In genomic region chr19:49807174-49807830, GRCh38 we compare ENCODE assay signal across 16 cellular contexts. TPM values are rescaled to one million over a fixed set of nuclear protein-coding genes. Genes with fewer than 3 reads are reported as not detected.
DNase-seq lines count a peak whose midpoint lies in the region; ATAC-seq and TF ChIP-seq lines count a peak whose summit lies in the region.
"Had no signal": no experiment of that assay in that cellular context is flagged by ENCODE, and none has a peak within 500 bp of the region (broad histone marks: within the 10 kb centered on the region; RNA-seq: fewer than 3 reads in every experiment).

No MANE protein-coding gene starts in this region.

- H3K36me3 ChIP-seq in CD4-positive, CD25-positive, alpha-beta regulatory T cell (ENCODE audit: control insufficient read depth, insufficient read depth, low read length) = peaks cover 14% of the 10 kb centered on the region
- H3K36me3 ChIP-seq in mesenchymal stem cell (ENCODE audit: control insufficient read depth in 1 of 2, insufficient read depth in 2 of 2, low read depth in 1 of 2, low read length in 2 of 2) (peaks cover 54 to 67% of the 10 kb centered on the region in 2 experiments), trophoblast cell (ENCODE audit: control insufficient read depth in 1 of 2, insufficient read depth in 2 of 2, low read length in 2 of 2) (peaks cover 40 to 47% of the 10 kb centered on the region in 2 experiments), colonic mucosa (no peaks in the 10 kb centered on the region)

- 94% methylated on average over 14 of the region's 14 CpGs for WGBS in mesenchymal stem cell
- no CpG with 5 or more reads among the region's 14 CpGs for WGBS in trophoblast cell (ENCODE audit: extremely low coverage, insufficient coverage, insufficient read length)

- no peak overlapping the region for H3K4me3 ChIP-seq in CD4-positive, CD25-positive, alpha-beta regulatory T cell (ENCODE audit: low read depth, low read length)
- H3K4me3 ChIP-seq in mesenchymal stem cell (ENCODE audit: insufficient read depth in 1 of 2, low read depth in 1 of 2, low read length in 2 of 2) (no peak overlapping the region), trophoblast cell (ENCODE audit: low read depth, low read length) (no peak overlapping the region), colonic mucosa (no peak overlapping the region)
- H3K4me3 ChIP-seq: esophagus squamous epithelium, right atrium auricular region had no signal

- H3K9ac ChIP-seq in mesenchymal stem cell (ENCODE audit: low read length) = no peak overlapping the region
- no peak overlapping the region for H3K9ac ChIP-seq in trophoblast cell (ENCODE audit: low read length)
- no peak overlapping the region for H3K9ac ChIP-seq in colonic mucosa (ENCODE audit: low read depth in 2 of 2, low read length in 2 of 2)

- no peaks in the 10 kb centered on the region for H3K27me3 Mint-ChIP-seq in CD4-positive, CD25-positive, alpha-beta regulatory T cell
- H3K27me3 Mint-ChIP-seq in IgD-negative memory B cell (no peaks in the 10 kb centered on the region), T-helper 17 cell (no peaks in the 10 kb centered on the region)

- no peak overlapping the region for H2BK12ac ChIP-seq in mesenchymal stem cell (ENCODE audit: low read length in 2 of 2)
- no peak overlapping the region for H2BK12ac ChIP-seq in trophoblast cell (ENCODE audit: low read length)

- H4K91ac ChIP-seq in mesenchymal stem cell (ENCODE audit: low read length) (peak overlapping the region; percentile 8), trophoblast cell (ENCODE audit: low read depth, low read length) (no peak overlapping the region)

- no peak overlapping the region for H4K12ac ChIP-seq in trophoblast cell (ENCODE audit: low read depth, low read length)

- peak overlapping the region in 2 of 3 donors; percentile 14 to 73 for H3K27ac Mint-ChIP-seq in CD4-positive, CD25-positive, alpha-beta regulatory T cell
- peak overlapping the region; percentile 90 to 97 (median 97) for H3K27ac Mint-ChIP-seq in IgD-negative memory B cell
- H3K27ac Mint-ChIP-seq in T-helper 17 cell = peak overlapping the region; percentile 88

- H3K14ac ChIP-seq in mesenchymal stem cell (ENCODE audit: low read length in 2 of 2) (no peak overlapping the region), trophoblast cell (ENCODE audit: low read length) (no peak overlapping the region)

- no peaks in the 10 kb centered on the region for H3K9me3 Mint-ChIP-seq in CD4-positive, CD25-positive, alpha-beta regulatory T cell
- no peaks in the 10 kb centered on the region for H3K9me3 Mint-ChIP-seq in IgD-negative memory B cell
- H3K9me3 Mint-ChIP-seq: mesothelial cell of epicardium had no signal

- H2AFZ ChIP-seq in mesenchymal stem cell (ENCODE audit: low read depth, low read length) (no peak overlapping the region), trophoblast cell (ENCODE audit: insufficient read depth, low read length, poor library complexity) (no peak overlapping the region)

- no peak overlapping the region for H2AK5ac ChIP-seq in mesenchymal stem cell (ENCODE audit: low read length, severe bottlenecking)
- no peak overlapping the region for H2AK5ac ChIP-seq in trophoblast cell (ENCODE audit: low read length)

- peaks cover 6% of the 10 kb centered on the region for H3K79me1 ChIP-seq in mesenchymal stem cell (replicated peaks; ENCODE audit: low read length, poor library complexity, severe bottlenecking)
- peaks cover 4% of the 10 kb centered on the region for H3K79me1 ChIP-seq in trophoblast cell (ENCODE audit: low read length)

- no peak overlapping the region for H3K27ac ChIP-seq in CD4-positive, CD25-positive, alpha-beta regulatory T cell (ENCODE audit: insufficient read depth, low read length, poor library complexity, severe bottlenecking)
- no peak overlapping the region for H3K27ac ChIP-seq in mesenchymal stem cell (ENCODE audit: low read length, poor library complexity, severe bottlenecking)
- no peak overlapping the region for H3K27ac ChIP-seq in trophoblast cell (ENCODE audit: low read depth, low read length)
- no peak overlapping the region for H3K27ac ChIP-seq in colonic mucosa

- H3K4me1 ChIP-seq in CD4-positive, CD25-positive, alpha-beta regulatory T cell (ENCODE audit: control insufficient read depth, insufficient read depth, low read length, poor library complexity, severe bottlenecking) = peaks cover 17% of the 10 kb centered on the region
- peaks cover 14% of the 10 kb centered on the region for H3K4me1 ChIP-seq in mesenchymal stem cell (ENCODE audit: control insufficient read depth, insufficient read depth, low read depth, low read length)
- H3K4me1 ChIP-seq in trophoblast cell (ENCODE audit: control insufficient read depth in 1 of 2, insufficient read depth in 2 of 2, low read length in 2 of 2) = peaks cover 5 to 10% of the 10 kb centered on the region in 2 experiments
- H3K4me1 ChIP-seq in colonic mucosa = no peaks in the 10 kb centered on the region

- H3K4me1 Mint-ChIP-seq in CD4-positive, CD25-positive, alpha-beta regulatory T cell = peaks cover 0 to 29% (median 11%) of the 10 kb centered on the region in 4 donors
- H3K4me1 Mint-ChIP-seq in IgD-negative memory B cell (peaks cover 11 to 20% (median 15%) of the 10 kb centered on the region in 3 donors), T-helper 17 cell (peaks cover 22% of the 10 kb centered on the region)

- ATAC-seq in CD4-positive, CD25-positive, alpha-beta regulatory T cell (ENCODE audit: low read depth in 2 of 2) = no peak
- no peak for ATAC-seq in T-helper 17 cell
- ATAC-seq: activated CD4-positive, CD25-positive, alpha-beta regulatory T cell treated with anti-CD3 and anti-CD28 coated beads, Interleukin-2, amount 50 U/mL, for 24 hours; HCT116 had no signal

- TF ChIP-seq CTCF in colonic mucosa (IDR thresholded peaks at IDR 0.05) = no peak

- H2BK15ac ChIP-seq in mesenchymal stem cell (ENCODE audit: low read depth, poor library complexity, severe bottlenecking) = no peak overlapping the region

- H3K4me3 Mint-ChIP-seq in CD4-positive, CD25-positive, alpha-beta regulatory T cell = peak overlapping the region in 2 of 4 donors; percentile 46 to 94
- H3K4me3 Mint-ChIP-seq in IgD-negative memory B cell (peak overlapping the region in 1 of 4 donors; percentile 79), T-helper 17 cell (no peak overlapping the region)

- intact Hi-C loops in colonic mucosa (cut with DNase I) = no loop called here

- no peaks in the 10 kb centered on the region for H3K79me2 ChIP-seq in trophoblast cell (ENCODE audit: control insufficient read depth, insufficient read depth, low read length, poor library complexity)

- no peaks in the 10 kb centered on the region for H3K27me3 ChIP-seq in CD4-positive, CD25-positive, alpha-beta regulatory T cell (ENCODE audit: control insufficient read depth, insufficient read depth, low read length)
- H3K27me3 ChIP-seq in mesenchymal stem cell (ENCODE audit: control insufficient read depth in 1 of 2, insufficient read depth in 1 of 2, low read length in 2 of 2) (no peaks in the 10 kb centered on the region), trophoblast cell (ENCODE audit: insufficient read depth, low read length) (no peaks in the 10 kb centered on the region), colonic mucosa (no peaks in the 10 kb centered on the region)
- H3K27me3 ChIP-seq: esophagus squamous epithelium, right atrium auricular region had no signal

- H4K8ac ChIP-seq in mesenchymal stem cell (ENCODE audit: low read length) = no peak overlapping the region
- no peak overlapping the region for H4K8ac ChIP-seq in trophoblast cell (ENCODE audit: low read depth, low read length)

- H3K4ac ChIP-seq in mesenchymal stem cell (ENCODE audit: low read depth in 1 of 2, low read length in 2 of 2) (no peak overlapping the region), trophoblast cell (ENCODE audit: low read depth, low read length) (no peak overlapping the region)

- no peak overlapping the region for H2BK120ac ChIP-seq in mesenchymal stem cell (ENCODE audit: low read depth, low read length)
- H2BK120ac ChIP-seq in trophoblast cell (ENCODE audit: insufficient read depth, low read length, poor library complexity) = no peak overlapping the region

- no peak overlapping the region for H3K18ac ChIP-seq in mesenchymal stem cell (ENCODE audit: low read depth in 1 of 2, low read length in 2 of 2)
- no peak overlapping the region for H3K18ac ChIP-seq in trophoblast cell (ENCODE audit: low read length)

- H3K36me3 Mint-ChIP-seq in CD4-positive, CD25-positive, alpha-beta regulatory T cell = peaks cover 11% of the 10 kb centered on the region
- peaks cover 7% of the 10 kb centered on the region for H3K36me3 Mint-ChIP-seq in IgD-negative memory B cell
- peaks cover 3% of the 10 kb centered on the region for H3K36me3 Mint-ChIP-seq in T-helper 17 cell (ENCODE audit: low read depth)

- DNase-seq in CD4-positive, CD25-positive, alpha-beta regulatory T cell = peak in 1 of 3 donors; percentile 17
- DNase-seq in T-helper 17 cell = no peak
- no peak for DNase-seq in mesenchymal stem cell
- no peak for DNase-seq in trophoblast cell
- DNase-seq in colonic mucosa = no peak
- no peak for DNase-seq in activated T-cell treated with anti-CD3 and anti-CD28 coated beads, Interleukin-2, amount 50 U/mL, for 48 hours
- DNase-seq: DMS 273 treated with DMSO at 0.1 percent for 48 hours; esophagus squamous epithelium; IMR-90; NCI-H2081; stimulated activated CD4-positive, alpha-beta T cell treated with anti-CD3 and anti-CD28 coated beads, Interleukin-4, amount 100 ng/mL, for 24 hours had no signal

- H2BK5ac ChIP-seq in mesenchymal stem cell (ENCODE audit: low read depth, low read length, poor library complexity, severe bottlenecking) (no peak overlapping the region), trophoblast cell (ENCODE audit: low read depth, low read length, poor library complexity) (no peak overlapping the region)

- H3K9me3 ChIP-seq in CD4-positive, CD25-positive, alpha-beta regulatory T cell (ENCODE audit: control insufficient read depth in 2 of 2, low read length in 2 of 2) = no peaks in the 10 kb centered on the region
- H3K9me3 ChIP-seq in T-helper 17 cell (ENCODE audit: control insufficient read depth, low read length, poor library complexity, severe bottlenecking) = no peaks in the 10 kb centered on the region
- H3K9me3 ChIP-seq in mesenchymal stem cell (ENCODE audit: control insufficient read depth, low read length) = no peaks in the 10 kb centered on the region
- no peaks in the 10 kb centered on the region for H3K9me3 ChIP-seq in trophoblast cell (ENCODE audit: insufficient read depth, low read depth, low read length)
- no peaks in the 10 kb centered on the region for H3K9me3 ChIP-seq in colonic mucosa
- H3K9me3 ChIP-seq: esophagus squamous epithelium, right atrium auricular region had no signal

- H3K4me2 ChIP-seq in mesenchymal stem cell (ENCODE audit: low read length, poor library complexity, severe bottlenecking) (no peak overlapping the region), trophoblast cell (ENCODE audit: low read length) (no peak overlapping the region)

- H3K23ac ChIP-seq in mesenchymal stem cell (ENCODE audit: low read length in 2 of 2) (no peak overlapping the region), trophoblast cell (ENCODE audit: low read length) (no peak overlapping the region)

RNA-seq across cellular contexts. Expression of gene FUZ, which starts 5.8 kb away (rescaled TPM):
- total RNA-seq in CD4-positive, CD25-positive, alpha-beta regulatory T cell = 15.8 TPM
- polyA plus RNA-seq in CD4-positive, CD25-positive, alpha-beta regulatory T cell = 1 to 10 TPM; 4.0 to 8.4 (median 4.9) TPM
- polyA plus RNA-seq in IgD-negative memory B cell = 6.6 TPM
- 10 to 100 TPM; 29.4 to 30.7 TPM for total RNA-seq in T-helper 17 cell
- polyA plus RNA-seq in mesenchymal stem cell (2013, experiment 1 of 2) = 5.5 TPM
- 5.0 TPM for polyA plus RNA-seq in mesenchymal stem cell (2013, experiment 2 of 2)
- 6.6 and 7.6 TPM in 2 replicates for polyA plus RNA-seq in trophoblast cell (2013)
- total RNA-seq in colonic mucosa = 10 to 100 TPM in 1 of 2 donors, 1 to 10 TPM in 1; 7.4 to 14.9 TPM

RNA-seq across cellular contexts. Expression of gene MED25, which starts 10.8 kb away (rescaled TPM):
- total RNA-seq in CD4-positive, CD25-positive, alpha-beta regulatory T cell = 67.9 TPM
- 10 to 100 TPM; 12.7 to 23.6 (median 19.9) TPM for polyA plus RNA-seq in CD4-positive, CD25-positive, alpha-beta regulatory T cell
- 54.7 TPM for polyA plus RNA-seq in IgD-negative memory B cell
- total RNA-seq in T-helper 17 cell (100 to 1,000 TPM in 1 of 2 donors, 10 to 100 TPM in 1; 94.8 to 108 TPM), colonic mucosa (10 to 100 TPM; 46.1 to 77.2 TPM)
- polyA plus RNA-seq in mesenchymal stem cell (2013, experiment 1 of 2) = 33.3 TPM
- polyA plus RNA-seq in mesenchymal stem cell (2013, experiment 2 of 2) = 33.3 TPM
- polyA plus RNA-seq in trophoblast cell (2013) = 50.3 and 50.7 TPM in 2 replicates

RNA-seq across cellular contexts. Expression of gene AP2A1, which starts 40.5 kb away (rescaled TPM):
- total RNA-seq in CD4-positive, CD25-positive, alpha-beta regulatory T cell = 49.5 TPM
- polyA plus RNA-seq in CD4-positive, CD25-positive, alpha-beta regulatory T cell = 1 to 10 TPM; 5.2 to 7.4 (median 5.6) TPM
- 6.5 TPM for polyA plus RNA-seq in IgD-negative memory B cell
- total RNA-seq in T-helper 17 cell (10 to 100 TPM; 43.3 to 51.5 TPM), colonic mucosa (10 to 100 TPM; 80.0 to 92.1 TPM)
- 89.2 TPM for polyA plus RNA-seq in mesenchymal stem cell (2013, experiment 1 of 2)
- polyA plus RNA-seq in mesenchymal stem cell (2013, experiment 2 of 2) = 87.9 TPM
- 102 and 103 TPM in 2 replicates for polyA plus RNA-seq in trophoblast cell (2013)

RNA-seq across cellular contexts. Expression of gene PTOV1, which starts 43.7 kb away (rescaled TPM):
- 116 TPM for total RNA-seq in CD4-positive, CD25-positive, alpha-beta regulatory T cell
- polyA plus RNA-seq in CD4-positive, CD25-positive, alpha-beta regulatory T cell = 10 to 100 TPM; 26.8 to 45.6 (median 34.2) TPM
- polyA plus RNA-seq in IgD-negative memory B cell = 45.0 TPM
- 100 to 1,000 TPM; 125 to 162 TPM for total RNA-seq in T-helper 17 cell
- polyA plus RNA-seq in mesenchymal stem cell (2013, experiment 1 of 2) = 141 TPM
- 146 TPM for polyA plus RNA-seq in mesenchymal stem cell (2013, experiment 2 of 2)
- 233 and 241 TPM in 2 replicates for polyA plus RNA-seq in trophoblast cell (2013)
- total RNA-seq in colonic mucosa = 100 to 1,000 TPM; 109 to 128 TPM

RNA-seq across cellular contexts. Expression of gene TSKS, which starts 44.2 kb away (rescaled TPM):
- not detected for total RNA-seq in CD4-positive, CD25-positive, alpha-beta regulatory T cell
- polyA plus RNA-seq in CD4-positive, CD25-positive, alpha-beta regulatory T cell = under 1 TPM; 0.41 to 0.77 (median 0.45) TPM
- 0.15 TPM for polyA plus RNA-seq in IgD-negative memory B cell
- total RNA-seq in T-helper 17 cell = 1 to 10 TPM in 1 of 2 donors, under 1 TPM in 1; 0.87 to 1.9 TPM
- not detected for polyA plus RNA-seq in mesenchymal stem cell (2013, experiment 1 of 2)
- not detected for polyA plus RNA-seq in mesenchymal stem cell (2013, experiment 2 of 2)
- polyA plus RNA-seq in trophoblast cell (2013) = 0.12 and 0.15 TPM in 2 replicates
- not detected for total RNA-seq in colonic mucosa
- total RNA-seq: esophagus squamous epithelium, IMR-90, mesothelial cell of epicardium had no signal
- polyA plus RNA-seq: IMR-90 had no signal

Comparison
In these comparisons a context has a peak if more than half of its experiments do, and no peak if none do; other contexts are left out.
1. H3K27ac Mint-ChIP-seq: peak in every context shown above with its lines; median percentile 97 in IgD-negative memory B cell; 88 in T-helper 17 cell; 44 in CD4-positive, CD25-positive, alpha-beta regulatory T cell.